9 cellular contexts compared by ENCODE assay signal in genomic region chr1:202193614-202194327, GRCh38. TPM values are rescaled to one million over a fixed set of nuclear protein-coding genes. Genes with fewer than 3 reads are reported as not detected.
DNase-seq lines count a peak whose midpoint lies in the region; ATAC-seq, FAIRE-seq and TF ChIP-seq lines count a peak whose summit lies in the region.
"Had no signal": no experiment of that assay in that cellular context is flagged by ENCODE, and none has a peak within 500 bp of the region (broad histone marks: within the 10 kb centered on the region; RNA-seq: fewer than 3 reads in every experiment).

Gene LGR6, plus strand, starts transcription at chr1:202193799. Its CDS starts 191 bp downstream, at chr1:202193990.

- no peak for FAIRE-seq in HTR-8/SVneo (lab: Jason Lieb, UNC)
- no peak for FAIRE-seq in small intestine (lab: Jason Lieb, UNC)

- no peak within 1 kb of the TSS for H3K4me3 ChIP-seq in small intestine (ENCODE audit: low read depth in 1 of 2, low read length in 2 of 2)

- H3K4me1 Mint-ChIP-seq in stimulated activated naive CD8-positive, alpha-beta T cell treated with anti-CD3 and anti-CD28 coated beads, Interleukin-15, Interleukin-2, amounts not matched to agents 100 ng/mL and 50 ng/mL, for 24 hours (ENCODE audit: low read depth), result peaks cover 12% of the 10 kb centered on the region
- peaks cover 14% of the 10 kb centered on the region for H3K4me1 Mint-ChIP-seq in CD4-positive, alpha-beta T cell (ENCODE audit: low read depth)

- no peaks in the 10 kb centered on the region for H3K36me3 ChIP-seq in small intestine (ENCODE audit: control insufficient read depth in 2 of 2, insufficient read depth in 2 of 2, low read length in 2 of 2)

- H3K9me3 Mint-ChIP-seq in stimulated activated naive CD8-positive, alpha-beta T cell treated with anti-CD3 and anti-CD28 coated beads, Interleukin-15, Interleukin-2, amounts not matched to agents 100 ng/mL and 50 ng/mL, for 24 hours, result no peaks in the 10 kb centered on the region
- H3K9me3 Mint-ChIP-seq in CD4-positive, alpha-beta T cell, result no peaks in the 10 kb centered on the region

- 4 to 6% (median 4%) methylated on average over 40 to 61 of the region's 61 CpGs for WGBS in small intestine, 3 donors

- no peaks in the 10 kb centered on the region for H3K36me3 Mint-ChIP-seq in stimulated activated naive CD8-positive, alpha-beta T cell treated with anti-CD3 and anti-CD28 coated beads, Interleukin-15, Interleukin-2, amounts not matched to agents 100 ng/mL and 50 ng/mL, for 24 hours (ENCODE audit: low read depth)
- no peaks in the 10 kb centered on the region for H3K36me3 Mint-ChIP-seq in CD4-positive, alpha-beta T cell (ENCODE audit: low read depth)

- DNase-seq in stimulated activated naive CD8-positive, alpha-beta T cell treated with anti-CD3 and anti-CD28 coated beads, Interleukin-15, Interleukin-2, amounts not matched to agents 100 U/mL and 50 U/mL, for 24 hours, result no peak
- peak; percentile 10 for DNase-seq in epidermal melanocyte (ENCODE audit: insufficient read length, low spot score)
- no peak for DNase-seq in mucosa of gallbladder (ENCODE audit: low spot score)
- DNase-seq in CD4-positive, alpha-beta T cell, result no peak
- DNase-seq in HTR-8/SVneo (ENCODE audit: insufficient read length, low spot score), result no peak
- DNase-seq in small intestine, result no peak
- DNase-seq in Kasumi-1 (lab: John Stamatoyannopoulos, UW), result no peak
- DNase-seq: SIG-M5 had no signal

- no peak for ATAC-seq in stimulated activated naive CD8-positive, alpha-beta T cell treated with anti-CD3 and anti-CD28 coated beads, Interleukin-15, Interleukin-2, amounts not matched to agents 100 U/mL and 50 U/mL, for 24 hours
- no peak for ATAC-seq in CD4-positive, alpha-beta T cell (ENCODE audit: poor library complexity)

- H3K27ac Mint-ChIP-seq in stimulated activated naive CD8-positive, alpha-beta T cell treated with anti-CD3 and anti-CD28 coated beads, Interleukin-15, Interleukin-2, amounts not matched to agents 100 ng/mL and 50 ng/mL, for 24 hours, result no peak within 1 kb of the TSS
- H3K27ac Mint-ChIP-seq in CD4-positive, alpha-beta T cell, result no peak within 1 kb of the TSS

- CTCF ChIA-PET in CD4-positive, alpha-beta T cell (lab: Charles Lee), result interaction anchor here (1.1 to 1.9 kb wide), 8 partner anchors 9 to 526 kb away, joined by 3 to 10 read pairs (median 7); partner anchors contain the start of gene PTPN7

- peaks cover 25% of the 10 kb centered on the region for H3K27me3 Mint-ChIP-seq in stimulated activated naive CD8-positive, alpha-beta T cell treated with anti-CD3 and anti-CD28 coated beads, Interleukin-15, Interleukin-2, amounts not matched to agents 100 ng/mL and 50 ng/mL, for 24 hours
- peaks cover 35% of the 10 kb centered on the region for H3K27me3 Mint-ChIP-seq in CD4-positive, alpha-beta T cell

- no peaks in the 10 kb centered on the region for H3K9me3 ChIP-seq in CD4-positive, alpha-beta T cell (ENCODE audit: control insufficient read depth, low read length)
- no peaks in the 10 kb centered on the region for H3K9me3 ChIP-seq in small intestine (ENCODE audit: control insufficient read depth, low read depth)

- H3K27ac ChIP-seq in CD4-positive, alpha-beta T cell (ENCODE audit: low read depth, low read length), result no peak within 1 kb of the TSS
- no peak within 1 kb of the TSS for H3K27ac ChIP-seq in small intestine (ENCODE audit: low read depth in 1 of 2, low read length in 1 of 2)

- POLR2A ChIA-PET in CD4-positive, alpha-beta T cell (lab: Charles Lee), result interaction anchor here (1.4 kb wide), 1 partner anchor 123 kb away, joined by 3 read pairs; no protein-coding TSS in a partner anchor

- H3K27me3 ChIP-seq in CD4-positive, alpha-beta T cell (ENCODE audit: control insufficient read depth, insufficient read depth, low read length), result peaks cover 20% of the 10 kb centered on the region
- peaks cover 0 to 3% of the 10 kb centered on the region in 2 donors for H3K27me3 ChIP-seq in small intestine (ENCODE audit: control insufficient read depth in 2 of 2, insufficient read depth in 2 of 2, low read length in 2 of 2)

- no peak for TF ChIP-seq CTCF in CD4-positive, alpha-beta T cell (IDR thresholded peaks at IDR 0.05)

- intact Hi-C loops in CD4-positive, alpha-beta T cell (cut with DNase I, micrococcal nuclease), result loop anchor here (1.0 to 2.0 kb wide), 2 partner anchors 122 to 525 kb away; no protein-coding TSS in a partner anchor

- peak within 1 kb of the TSS; percentile 52 for H3K4me3 Mint-ChIP-seq in stimulated activated naive CD8-positive, alpha-beta T cell treated with anti-CD3 and anti-CD28 coated beads, Interleukin-15, Interleukin-2, amounts not matched to agents 100 ng/mL and 50 ng/mL, for 24 hours
- H3K4me3 Mint-ChIP-seq in CD4-positive, alpha-beta T cell, result no peak within 1 kb of the TSS

- no peaks in the 10 kb centered on the region for H3K4me1 ChIP-seq in small intestine (ENCODE audit: control insufficient read depth in 2 of 2, insufficient read depth in 1 of 2, low read depth in 1 of 2, low read length in 1 of 2)

RNA-seq across cellular contexts. Expression of gene LGR6, which starts in this region (rescaled TPM):
- total RNA-seq in mucosa of gallbladder, result 60.7 TPM
- under 1 TPM; 0.19 to 0.45 TPM for total RNA-seq in CD4-positive, alpha-beta T cell
- 1 to 10 TPM in 1 of 3 donors, under 1 TPM in 1, not detected in 1; 0.27 to 1.0 TPM for polyA plus RNA-seq in small intestine

Comparison
In these comparisons a context has a peak if more than half of its experiments do, and no peak if none do; other contexts are left out.
1. RNA of gene LGR6 (total RNA-seq): 60.7 TPM in mucosa of gallbladder (single experiment); 0.19 to 0.45 TPM in CD4-positive, alpha-beta T cell; every median in the first group is over 10 times any median in the second.